In the genomic region with DNA sequence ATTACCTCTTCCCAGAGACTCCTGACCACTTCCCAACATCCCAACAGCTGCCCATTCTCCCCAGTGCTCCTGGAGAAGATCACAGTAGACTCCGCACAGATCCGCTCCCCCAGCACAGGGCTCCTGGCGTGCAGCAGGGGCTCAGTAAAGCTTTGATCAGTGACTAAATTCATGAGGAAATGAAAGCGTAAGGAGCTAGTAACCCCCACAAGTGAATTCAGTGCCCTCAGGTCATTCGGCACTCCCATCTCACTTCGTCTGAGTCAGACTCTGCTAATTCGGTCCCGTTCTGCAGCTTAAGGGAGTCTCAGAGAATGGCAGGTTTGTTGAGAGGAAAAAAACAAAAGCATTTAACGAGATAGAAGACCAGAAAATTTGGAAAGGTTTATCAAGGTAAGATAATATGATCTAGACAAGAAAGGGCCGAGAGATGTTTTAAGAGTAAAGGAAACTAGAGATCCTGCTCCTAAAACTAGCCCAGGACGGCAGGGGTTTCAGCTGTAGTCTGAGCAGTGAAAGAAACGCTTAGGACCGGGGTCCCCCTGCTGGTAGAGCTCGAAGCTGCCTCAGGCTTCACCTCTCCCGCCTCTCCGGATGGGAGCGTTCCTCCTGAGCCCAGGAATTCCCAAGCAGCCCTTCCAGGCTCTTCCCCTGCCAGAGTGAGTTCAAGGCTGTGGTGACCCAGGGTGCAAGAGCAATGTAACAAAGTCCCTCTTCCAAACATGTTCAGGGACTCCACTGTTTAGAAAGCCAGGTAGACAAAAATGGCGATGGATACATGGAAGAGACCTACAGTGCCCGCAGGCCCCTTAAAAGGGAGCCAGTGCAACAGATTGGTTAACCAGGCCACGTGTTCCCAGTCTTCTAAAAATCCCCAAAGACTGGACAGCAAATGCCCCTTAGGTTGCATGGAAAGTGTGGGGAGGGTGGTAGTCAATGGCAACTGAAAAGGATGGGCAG, we compare ENCODE assay signal across 8 cellular contexts.
DNase-seq lines count a peak whose midpoint lies in the region; ATAC-seq, FAIRE-seq and TF ChIP-seq lines count a peak whose summit lies in the region.

No MANE protein-coding gene starts in this region.

- TF ChIP-seq CTCF in GM12865 (IDR thresholded peaks at IDR 0.05; ENCODE audit: insufficient read depth, low read depth, low read length, missing control alignments): peak; percentile 75
- peak; percentile 87 for TF ChIP-seq CTCF in WERI-Rb-1 (IDR thresholded peaks at IDR 0.05; ENCODE audit: low read depth, low read length)

- no peak overlapping the region for H2AK5ac ChIP-seq in neuronal stem cell (ENCODE audit: low read depth, low read length)

- H3K23ac ChIP-seq in neuronal stem cell (ENCODE audit: low read depth, low read length, poor library complexity): no peak overlapping the region

- H3K27me3 ChIP-seq in ACC112 (ENCODE audit: insufficient read depth, low read length): no peaks in the 10 kb centered on the region
- H3K27me3 ChIP-seq in WERI-Rb-1 (ENCODE audit: insufficient read depth, low read depth, severe bottlenecking): peaks cover 71% of the 10 kb centered on the region
- no peaks in the 10 kb centered on the region for H3K27me3 ChIP-seq in neuronal stem cell (ENCODE audit: control insufficient read depth in 3 of 3, insufficient read depth in 3 of 3, low read depth in 1 of 3, low read length in 3 of 3)

- H4K91ac ChIP-seq in neuronal stem cell (ENCODE audit: low read depth, low read length, poor library complexity): no peak overlapping the region

- peak overlapping the region; percentile 77 for H3K4me3 ChIP-seq in ACC112 (ENCODE audit: low read depth, low read length)
- no peak overlapping the region for H3K4me3 ChIP-seq in GM12865 (ENCODE audit: low read depth, low read length)
- no peak overlapping the region for H3K4me3 ChIP-seq in WERI-Rb-1 (ENCODE audit: low read depth, low read length)
- H3K4me3 ChIP-seq in neuronal stem cell (ENCODE audit: low read length in 2 of 2): no peak overlapping the region

- H2BK15ac ChIP-seq in neuronal stem cell (ENCODE audit: low read length): peak overlapping the region; percentile 79

- H3K14ac ChIP-seq in neuronal stem cell (ENCODE audit: low read length): no peak overlapping the region

- peak overlapping the region; percentile 70 for H3K18ac ChIP-seq in neuronal stem cell (ENCODE audit: low read length)

- H3K27ac ChIP-seq in ACC112 (ENCODE audit: low read depth, low read length) (peak overlapping the region; percentile 76), WERI-Rb-1 (no peak overlapping the region), neuronal stem cell (replicated peaks; ENCODE audit: low read length) (no peak overlapping the region)

- peaks cover 21% of the 10 kb centered on the region for H3K4me1 ChIP-seq in ACC112 (ENCODE audit: control insufficient read depth, insufficient read depth, low read length, unreplicated experiment)
- H3K4me1 ChIP-seq in neuronal stem cell (ENCODE audit: control insufficient read depth in 2 of 2, insufficient read depth in 1 of 2, low read depth in 1 of 2, low read length in 2 of 2): peaks cover 0 to 5% of the 10 kb centered on the region in 2 donors

- H3K36me3 ChIP-seq in ACC112 (ENCODE audit: insufficient read depth, low read length): no peaks in the 10 kb centered on the region
- no peaks in the 10 kb centered on the region for H3K36me3 ChIP-seq in WERI-Rb-1
- no peaks in the 10 kb centered on the region for H3K36me3 ChIP-seq in neuronal stem cell (replicated peaks in 1 of 2; ENCODE audit: control insufficient read depth in 2 of 2, insufficient read depth in 2 of 2, low read length in 2 of 2)

- no peak overlapping the region for H2BK12ac ChIP-seq in neuronal stem cell (ENCODE audit: low read length)

- H3K4me2 ChIP-seq in neuronal stem cell (ENCODE audit: insufficient read depth, low read length, poor library complexity, severe bottlenecking): peak overlapping the region; percentile 21

- ATAC-seq in HG02610 (IDR thresholded peaks at IDR 0.05; ENCODE audit: unreplicated experiment): peak; percentile 88

- H3K4ac ChIP-seq in neuronal stem cell (ENCODE audit: low read length): no peak overlapping the region

- H3K79me1 ChIP-seq in neuronal stem cell (ENCODE audit: low read depth, low read length): no peaks in the 10 kb centered on the region

- H2BK5ac ChIP-seq in neuronal stem cell (ENCODE audit: low read length): no peak overlapping the region

- no CpG with 5 or more reads among the region's 20 CpGs for WGBS in neuronal stem cell (ENCODE audit: extremely low coverage in 2 of 2, insufficient read length in 2 of 2, insufficient replicate concordance in 1 of 2), 2 donors

- no peaks in the 10 kb centered on the region for H3K9me3 ChIP-seq in WERI-Rb-1 (ENCODE audit: severe bottlenecking)
- no peaks in the 10 kb centered on the region for H3K9me3 ChIP-seq in neuronal stem cell (replicated peaks in 1 of 2; ENCODE audit: control insufficient read depth in 2 of 2, insufficient read depth in 1 of 2, low read depth in 1 of 2, low read length in 2 of 2)

- peak; percentile 50 for DNase-seq in GM12865 (ENCODE audit: low read depth)
- DNase-seq in NAMALWA (ENCODE audit: low spot score): peak; percentile 29
- peak; percentile 60 for DNase-seq in WERI-Rb-1
- peak; percentile 16 to 63 for DNase-seq in frontal cortex (ENCODE audit: low spot score in 2 of 2)
- DNase-seq in neuronal stem cell (ENCODE audit: low spot score): peak; percentile 78
- no peak for DNase-seq in activated gamma-delta T cell (lab: John Stamatoyannopoulos, UW)

- H2AFZ ChIP-seq in ACC112 (ENCODE audit: low read length, unreplicated experiment): peak overlapping the region; percentile 87
- H2AFZ ChIP-seq in neuronal stem cell (ENCODE audit: low read length): peak overlapping the region; percentile 16

- FAIRE-seq in frontal cortex (lab: Jason Lieb, UNC): no peak

- no peak overlapping the region for H4K8ac ChIP-seq in neuronal stem cell (ENCODE audit: low read depth, low read length)

- peaks cover 3% of the 10 kb centered on the region for H3K79me2 ChIP-seq in ACC112 (ENCODE audit: control insufficient read depth, insufficient read depth, low read length, unreplicated experiment)

- H2BK120ac ChIP-seq in neuronal stem cell (ENCODE audit: low read depth, low read length): no peak overlapping the region

- H3K9ac ChIP-seq in neuronal stem cell (ENCODE audit: low read depth, low read length, poor library complexity): no peak overlapping the region
